ENCODE assay signal across 2 cellular contexts in genomic region chr14:74495356-74495755, GRCh38.
TF ChIP-seq lines count a peak whose summit lies in the region.

No MANE protein-coding gene starts in this region.

TF ChIP-seq in HCT116, 20 proteins besides CTCF, POLR2A, EP300 and RAD21:
- TF ChIP-seq JUND (IDR thresholded peaks at IDR 0.05) (no peak), CBX3 (IDR thresholded peaks at IDR 0.05; ENCODE audit: low read depth) (no peak)

TF ChIP-seq in endothelial cell of umbilical vein, 7 proteins besides CTCF, POLR2A, EP300 and RAD21:
- TF ChIP-seq, protein P1, sequence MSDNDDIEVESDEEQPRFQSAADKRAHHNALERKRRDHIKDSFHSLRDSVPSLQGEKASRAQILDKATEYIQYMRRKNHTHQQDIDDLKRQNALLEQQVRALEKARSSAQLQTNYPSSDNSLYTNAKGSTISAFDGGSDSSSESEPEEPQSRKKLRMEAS (IDR thresholded peaks at IDR 0.05; ENCODE audit: insufficient read depth, insufficient read length) = no peak
- peak; percentile 6 for TF ChIP-seq FOS (IDR thresholded peaks at IDR 0.05; ENCODE audit: borderline replicate concordance, insufficient read depth, low read length)
TF ChIP-seq in endothelial cell of umbilical vein: peak in this region for 1.
